8 cellular contexts compared by ENCODE assay signal in the genomic region with DNA sequence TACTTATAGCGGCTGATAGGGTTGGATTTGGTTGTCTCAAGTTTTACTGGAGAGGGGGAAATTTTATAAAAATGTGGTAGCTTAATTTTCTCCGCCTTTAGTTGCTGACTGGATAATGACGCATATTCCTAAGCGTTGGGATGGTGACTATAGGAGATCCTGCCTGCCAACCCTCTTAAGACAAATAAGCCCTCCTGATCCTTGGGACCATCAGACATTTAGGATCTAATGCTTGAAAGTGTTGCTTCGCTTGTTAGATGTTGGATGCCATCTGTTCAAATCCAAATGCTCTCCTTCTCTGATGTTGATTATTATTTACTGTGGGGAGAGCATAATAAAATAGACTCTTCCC. TPM values are rescaled to one million over a fixed set of nuclear protein-coding genes. Genes with fewer than 3 reads are reported as not detected.
DNase-seq lines count a peak whose midpoint lies in the region; ATAC-seq, FAIRE-seq and TF ChIP-seq lines count a peak whose summit lies in the region.

No MANE protein-coding gene starts in this region.

- no peak for DNase-seq in GM18507 (ENCODE audit: extremely low spot score, insufficient read length, low read depth)
- peak; percentile 37 for DNase-seq in RWPE1 (ENCODE audit: low spot score)
- peak; percentile 35 for DNase-seq in fibroblast of gingiva (ENCODE audit: low read depth)
- DNase-seq in gastrocnemius medialis = no peak
- DNase-seq in kidney glomerular epithelial cell (lab: John Stamatoyannopoulos, UW) = no peak
- no peak for DNase-seq in SHP77 treated with DMSO at 0.1 percent for 48 hours (lab: John Stamatoyannopoulos, UW)
- DNase-seq in NCI-H510A (lab: John Stamatoyannopoulos, UW) = no peak

- no peaks in the 10 kb centered on the region for H3K27me3 ChIP-seq in gastrocnemius medialis

- TF ChIP-seq POLR2A in gastrocnemius medialis (IDR thresholded peaks at IDR 0.05) = no peak

- TF ChIP-seq CTCF in RWPE1 (conservative IDR thresholded peaks at IDR 0.05; ENCODE audit: low read depth) = no peak
- TF ChIP-seq CTCF in gastrocnemius medialis (IDR thresholded peaks at IDR 0.05 in 4 of 5, conservative IDR thresholded peaks at IDR 0.05 in 1 of 5) = no peak

- intact Hi-C loops in gastrocnemius medialis (cut with DNase I; ENCODE audit: low total_unique reads) = loop anchor here (10.0 kb wide), 1 partner anchor 340 kb away; no protein-coding TSS in a partner anchor

- POLR2A ChIA-PET in RWPE1 (lab: Yijun Ruan, JAX; ENCODE audit: low non-redundant PET) = no interaction called here

- ATAC-seq in gastrocnemius medialis = no peak
- no peak for ATAC-seq in GM19324 (IDR thresholded peaks at IDR 0.05; ENCODE audit: low FRiP score, unreplicated experiment)

- no peaks in the 10 kb centered on the region for H3K36me3 ChIP-seq in gastrocnemius medialis

- H3K9me3 ChIP-seq in gastrocnemius medialis = no peaks in the 10 kb centered on the region

- CTCF ChIA-PET in RWPE1 (lab: Yijun Ruan, JAX) = no interaction called here

- peaks cover 57 to 61% of the 10 kb centered on the region in 2 donors for H3K4me1 ChIP-seq in gastrocnemius medialis

- in situ Hi-C loops in gastrocnemius medialis (cut with MboI; ENCODE audit: low sequenced_read_pairs in 4 of 4) = loop anchor here in 1 of 4 donors (10.0 kb wide), 1 partner anchor 380 kb away; the partner anchor contains the start of gene PPID

- H3K27ac ChIP-seq in RWPE1 (no peak overlapping the region), gastrocnemius medialis (peak overlapping the region; percentile 93 to 96 (median 95))

- H3K4me3 ChIP-seq in gastrocnemius medialis = peak overlapping the region; percentile 67 to 97 (median 93)

- peak; percentile 45 for FAIRE-seq in GM18507 (lab: Jason Lieb, UNC)

RNA-seq across cellular contexts. Expression of gene RAPGEF2, which starts 2.2 kb away (rescaled TPM):
- total RNA-seq in gastrocnemius medialis = 10 to 100 TPM; 32.9 to 42.3 (median 38.7) TPM

Comparison
In these comparisons a context has a peak if more than half of its experiments do, and no peak if none do; other contexts are left out.
1. DNase-seq: peak in RWPE1 (single experiment) and fibroblast of gingiva (single experiment); none in GM18507 (single experiment), gastrocnemius medialis (0 of 2), kidney glomerular epithelial cell (single experiment), SHP77 treated with DMSO at 0.1 percent for 48 hours (single experiment) and NCI-H510A (single experiment).